10 cellular contexts compared by ENCODE assay signal in the genomic region with DNA sequence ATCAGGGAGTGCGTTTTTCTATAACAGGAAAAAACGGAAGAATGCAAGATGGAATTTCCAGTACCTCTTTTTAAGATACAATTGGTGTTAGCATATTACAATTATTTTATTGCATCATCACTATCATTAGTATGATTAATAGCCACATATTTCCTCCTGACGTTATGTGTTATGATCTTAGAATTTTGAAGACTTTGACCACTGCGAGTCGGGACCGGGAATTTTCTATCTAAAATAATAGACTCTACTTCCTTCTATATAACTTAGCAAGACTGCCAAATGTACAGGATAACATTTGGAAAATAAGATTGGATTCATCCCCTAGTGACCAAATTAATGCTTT. TPM values are rescaled to one million over a fixed set of nuclear protein-coding genes. Genes with fewer than 3 reads are reported as not detected.
DNase-seq lines count a peak whose midpoint lies in the region; ATAC-seq, FAIRE-seq and TF ChIP-seq lines count a peak whose summit lies in the region.
"Had no signal": no experiment of that assay in that cellular context is flagged by ENCODE, and none has a peak within 500 bp of the region (broad histone marks: within the 10 kb centered on the region; RNA-seq: fewer than 3 reads in every experiment).

No MANE protein-coding gene starts in this region.

- POLR2A ChIA-PET in HEK293T (lab: Yijun Ruan, JAX) = interaction anchor here (0.6 to 1.4 kb wide), 21 partner anchors 9 to 706 kb away, joined by 3 to 26 read pairs (median 3); a partner anchor contains a TSS
- POLR2A ChIA-PET in K562 (lab: Yijun Ruan, JAX) = interaction anchor here (0.7 to 1.4 kb wide), 4 partner anchors 9 to 1462 kb away, joined by 3 to 11 read pairs (median 3); no protein-coding TSS in a partner anchor

- peak overlapping the region in 1 of 2 experiments; percentile 70; a peak in 2 of 4 replicates for H3K9ac ChIP-seq in K562 (ENCODE audit: insufficient read depth in 1 of 2, low read depth in 2 of 2, low read length in 2 of 2)

- no peak; the same call in 1 of the 2 replicates for TF ChIP-seq POLR2A in K562 (conservative IDR thresholded peaks at IDR 0.05)
- TF ChIP-seq POLR2A in right lobe of liver (IDR thresholded peaks at IDR 0.05) = no peak
- no peak for TF ChIP-seq POLR2A in thyroid gland (IDR thresholded peaks at IDR 0.05)
- no peak for TF ChIP-seq POLR2A in GM12892 (IDR thresholded peaks at IDR 0.05; ENCODE audit: low read depth, low read length)

- H3K27me3 ChIP-seq in K562 (ENCODE audit: control insufficient read depth in 2 of 2, insufficient read depth in 2 of 2, low read length in 2 of 2) = no peaks in the 10 kb centered on the region
- H3K27me3 ChIP-seq in right lobe of liver = no peaks in the 10 kb centered on the region
- no peaks in the 10 kb centered on the region for H3K27me3 ChIP-seq in thyroid gland

- H3K4me3 Mint-ChIP-seq in activated naive CD8-positive, alpha-beta T cell treated with anti-CD3 and anti-CD28 coated beads, Interleukin-2, amount 50 U/mL, for 24 hours = no peak overlapping the region
- H3K4me3 Mint-ChIP-seq: activated CD8-positive, alpha-beta T cell treated with anti-CD3 and anti-CD28 coated beads for 36 hours had no signal

- no peak for TF ChIP-seq EP300 in K562 (IDR thresholded peaks at IDR 0.05; ENCODE audit: low read length)

- peak overlapping the region; percentile 93 for H2AFZ ChIP-seq in K562 (ENCODE audit: low read depth, low read length)

- intact Hi-C loops in K562 (cut with micrococcal nuclease) = no loop called here
- intact Hi-C loops in right lobe of liver (cut with DNase I) = no loop called here
- intact Hi-C loops in thyroid gland (cut with DNase I) = no loop called here

- peaks cover 16% of the 10 kb centered on the region for H3K4me1 Mint-ChIP-seq in activated naive CD8-positive, alpha-beta T cell treated with anti-CD3 and anti-CD28 coated beads, Interleukin-2, amount 50 U/mL, for 24 hours

- DNase-seq in HEK293T (ENCODE audit: extremely low spot score) (no peak), K562 (ENCODE audit: extremely low read depth in 1 of 4, low spot score in 3 of 4) (no peak), right lobe of liver (no peak), thyroid gland (no peak), GM12892 (ENCODE audit: insufficient read length) (no peak), KG1 (lab: John Stamatoyannopoulos, UW) (no peak), NCI-H2029 treated with DMSO at 0.1 percent for 48 hours (lab: John Stamatoyannopoulos, UW) (no peak)
- no peak for DNase-seq in activated naive CD8-positive, alpha-beta T cell treated with anti-CD3 and anti-CD28 coated beads, Interleukin-2, amount 50 U/mL, for 24 hours

- H3K27me3 Mint-ChIP-seq in activated naive CD8-positive, alpha-beta T cell treated with anti-CD3 and anti-CD28 coated beads, Interleukin-2, amount 50 U/mL, for 24 hours = no peaks in the 10 kb centered on the region
- H3K27me3 Mint-ChIP-seq: activated CD8-positive, alpha-beta T cell treated with anti-CD3 and anti-CD28 coated beads for 36 hours had no signal

- no peak overlapping the region for H3K27ac Mint-ChIP-seq in activated naive CD8-positive, alpha-beta T cell treated with anti-CD3 and anti-CD28 coated beads, Interleukin-2, amount 50 U/mL, for 24 hours
- H3K27ac Mint-ChIP-seq: activated CD8-positive, alpha-beta T cell treated with anti-CD3 and anti-CD28 coated beads for 36 hours had no signal

- H3K4me3 ChIP-seq in K562 (peak overlapping the region; percentile 71), right lobe of liver (peak overlapping the region; percentile 63 to 86 (median 78)), thyroid gland (replicated peaks in 1 of 3) (peak overlapping the region in 2 of 3 donors; percentile 46 to 85)

- in situ Hi-C loops in K562 (cut with MboI) = no loop called here

- peak overlapping the region; percentile 88 for H3K4me2 ChIP-seq in K562 (ENCODE audit: insufficient read depth, low read length)

- no peaks in the 10 kb centered on the region for H4K20me1 ChIP-seq in K562 (replicated peaks; ENCODE audit: control insufficient read depth, insufficient read depth, low read length)

- peak overlapping the region; percentile 83; the same call in 2 of the 3 replicates for H3K27ac ChIP-seq in K562 (ENCODE audit: extremely low read depth, low read depth, low read length)
- H3K27ac ChIP-seq in right lobe of liver = peak overlapping the region; percentile 86 to 97 (median 88)
- H3K27ac ChIP-seq in thyroid gland = peak overlapping the region; percentile 96 to 97 (median 97)

- no TSS peak for BruUV-seq in K562 (replicated peaks; lab: Mats Ljungman, UMichigan)

- no peaks in the 10 kb centered on the region for H3K9me3 ChIP-seq in K562 (replicated peaks; ENCODE audit: control insufficient read depth, insufficient read depth, low read depth, low read length)
- H3K9me3 ChIP-seq in right lobe of liver = no peaks in the 10 kb centered on the region
- no peaks in the 10 kb centered on the region for H3K9me3 ChIP-seq in thyroid gland

- no peak for TF ChIP-seq RAD21 in K562 (CRISPR knock-in tag; conservative IDR thresholded peaks at IDR 0.05 in 1 of 2, IDR thresholded peaks at IDR 0.05 in 1 of 2)

- no peaks in the 10 kb centered on the region for H3K9me1 ChIP-seq in K562 (ENCODE audit: control insufficient read depth, insufficient read depth, low read length)

- ATAC-seq in K562 (no peak), right lobe of liver (no peak)
- no peak for ATAC-seq in activated naive CD8-positive, alpha-beta T cell treated with anti-CD3 and anti-CD28 coated beads, Interleukin-2, amount 50 U/mL, for 24 hours

- FAIRE-seq in K562 (lab: Jason Lieb, UNC) (no peak), GM12892 (lab: Jason Lieb, UNC) (no peak)
- FAIRE-seq: endometrium had no signal

- TF ChIP-seq CTCF in K562 (IDR thresholded peaks at IDR 0.05 in 2 of 3, conservative IDR thresholded peaks at IDR 0.05 in 1 of 3; ENCODE audit: insufficient read depth in 2 of 3, low read depth in 1 of 3, low read length in 3 of 3) (no peak), right lobe of liver (IDR thresholded peaks at IDR 0.05) (no peak), thyroid gland (IDR thresholded peaks at IDR 0.05) (no peak)

- H3K9me3 Mint-ChIP-seq in activated naive CD8-positive, alpha-beta T cell treated with anti-CD3 and anti-CD28 coated beads, Interleukin-2, amount 50 U/mL, for 24 hours = no peaks in the 10 kb centered on the region
- H3K9me3 Mint-ChIP-seq: activated CD8-positive, alpha-beta T cell treated with anti-CD3 and anti-CD28 coated beads for 36 hours had no signal

- WGBS in K562 (ENCODE audit: insufficient coverage, low coverage, missing lambda C conversion rate) = 24% methylated on average over 6 of the region's 6 CpGs
- 21% methylated on average over 6 of the region's 6 CpGs for WGBS in right lobe of liver (ENCODE audit: insufficient coverage, low coverage, low lambda C conversion rate, missing lambda C conversion rate)
- 26 to 37% methylated on average over 6 of the region's 6 CpGs for WGBS in thyroid gland, 2 donors

- peaks cover 38% of the 10 kb centered on the region for H3K79me2 ChIP-seq in K562 (ENCODE audit: control insufficient read depth, insufficient read depth, low read length)

- H3K36me3 ChIP-seq in K562 (ENCODE audit: control insufficient read depth, insufficient read depth, low read length) (peaks cover 7% of the 10 kb centered on the region; the same call in 2 of the 3 replicates), right lobe of liver (peaks cover 0 to 6% (median 0%) of the 10 kb centered on the region in 4 donors), thyroid gland (peaks cover 0 to 3% of the 10 kb centered on the region in 2 donors)

- H3K36me3 Mint-ChIP-seq in activated naive CD8-positive, alpha-beta T cell treated with anti-CD3 and anti-CD28 coated beads, Interleukin-2, amount 50 U/mL, for 24 hours (ENCODE audit: low read depth) = peaks cover 8% of the 10 kb centered on the region

- H3K4me1 ChIP-seq in K562 (replicated peaks in 1 of 2; ENCODE audit: control insufficient read depth in 2 of 2, insufficient read depth in 2 of 2, low read length in 2 of 2) (peaks cover 0 to 2% of the 10 kb centered on the region in 2 experiments; a peak in 3 of 5 replicates), right lobe of liver (peaks cover 0 to 15% (median 2%) of the 10 kb centered on the region in 4 donors), thyroid gland (peaks cover 11 to 18% of the 10 kb centered on the region in 2 donors)

- CTCF ChIA-PET in HEK293T (lab: Yijun Ruan, JAX) = interaction anchor here (0.9 kb wide), 1 partner anchor 52 kb away, joined by 4 read pairs; no protein-coding TSS in a partner anchor
- CTCF ChIA-PET in K562 (lab: Yijun Ruan, JAX; ENCODE audit: low intra/inter-chr PET ratio) = no interaction called here

TF ChIP-seq in HEK293T, 16 proteins besides CTCF, POLR2A, EP300 and RAD21 (continues in another document):
- no peak for TF ChIP-seq CTBP1 (IDR thresholded peaks at IDR 0.05; ENCODE audit: borderline replicate concordance)

TF ChIP-seq in K562, 482 proteins besides CTCF, POLR2A, EP300 and RAD21 (continues in another document):
- TF ChIP-seq POLR2H (tag; IDR thresholded peaks at IDR 0.05; ENCODE audit: low read depth) (peak; percentile 13), ZNF124 (CRISPR knock-in tag; IDR thresholded peaks at IDR 0.05) (no peak), HNRNPH1 (optimal IDR thresholded peaks at IDR 0.05; ENCODE audit: low read depth, low read length) (no peak), NONO (IDR thresholded peaks at IDR 0.05; ENCODE audit: low read depth in 2 of 2, low read length in 1 of 2) (peak in 1 of 2 experiments; percentile 41; a peak in 2 of 4 replicates), FOSL1 (tag; conservative IDR thresholded peaks at IDR 0.05) (no peak)

RNA-seq across cellular contexts. Expression of a gene that starts 0.7 kb away (rescaled TPM):
- total RNA-seq in K562 (2011; cell fraction: chromatin; rRNA removed; ENCODE audit: low replicate concordance) = 9.0 and 30.9 TPM in 2 replicates
- 4.5 and 7.2 TPM in 2 replicates for total RNA-seq in K562 (2011; cell fraction: nucleolus; rRNA removed)
- 16.2 and 30.2 TPM in 2 replicates for total RNA-seq in K562 (2011; cell fraction: nucleoplasm; rRNA removed)
- 14.8 and 17.6 TPM in 2 replicates for total RNA-seq in K562 (2014; rRNA removed)
- total RNA-seq in K562 (2014; rRNA removed; fragmentation: Illumina TruSeq; extraction: Trizol) = 17.5 and 20.7 TPM in 2 replicates
- 11.5 and 13.4 TPM in 2 replicates for total RNA-seq in K562 (2015; rRNA removed; fragmentation: Illumina TruSeq; extraction: Trizol)
- 16.4 and 17.6 TPM in 2 replicates for total RNA-seq in K562 (2021)
- 9.6 and 16.1 TPM in 2 replicates for polyA plus RNA-seq in K562 (2011; rRNA removed)
- 3.7 and 6.0 TPM in 2 replicates for polyA plus RNA-seq in K562 (2011; cell fraction: cytosol; rRNA removed)
- polyA plus RNA-seq in K562 (2011; cell fraction: nucleus; rRNA removed) = 2.5 and 3.7 TPM in 2 replicates
- polyA plus RNA-seq in K562 (2012) = 13.8 and 16.4 TPM in 2 replicates
- 13.9 and 18.1 TPM in 2 replicates for polyA plus RNA-seq in K562 (2014; fragmentation: Illumina TruSeq; extraction: Trizol)
- polyA plus RNA-seq in K562 (2014; fragmentation: Nextera tagmentation; extraction: Ambion mirVana) = 1 to 10 TPM; 6.5 to 6.9 TPM
- 13.2 and 15.3 TPM in 2 replicates for polyA plus RNA-seq in K562 (2014; rRNA removed)
- 13.4 and 13.8 TPM in 2 replicates for polyA minus RNA-seq in K562 (2011; rRNA and poly(A)+ RNA removed)
- 7.0 and 7.7 TPM in 2 replicates for polyA minus RNA-seq in K562 (2011; cell fraction: cytosol; rRNA and poly(A)+ RNA removed)
- 4.7 and 10.2 TPM in 2 replicates for polyA minus RNA-seq in K562 (2011; cell fraction: nucleus; rRNA and poly(A)+ RNA removed)
- total RNA-seq in right lobe of liver = 10 to 100 TPM in 3 of 6 experiments, 1 to 10 TPM in 3; 7.8 to 13.8 (median 10.0) TPM
- 10 to 100 TPM; 40.2 to 72.4 (median 48.6) TPM for total RNA-seq in thyroid gland
- 28.3 TPM for polyA plus RNA-seq in GM12892 (2012; ENCODE audit: missing spikeins)
